Comparison of ENCODE assay signal across 1 cellular context in the genomic region with DNA sequence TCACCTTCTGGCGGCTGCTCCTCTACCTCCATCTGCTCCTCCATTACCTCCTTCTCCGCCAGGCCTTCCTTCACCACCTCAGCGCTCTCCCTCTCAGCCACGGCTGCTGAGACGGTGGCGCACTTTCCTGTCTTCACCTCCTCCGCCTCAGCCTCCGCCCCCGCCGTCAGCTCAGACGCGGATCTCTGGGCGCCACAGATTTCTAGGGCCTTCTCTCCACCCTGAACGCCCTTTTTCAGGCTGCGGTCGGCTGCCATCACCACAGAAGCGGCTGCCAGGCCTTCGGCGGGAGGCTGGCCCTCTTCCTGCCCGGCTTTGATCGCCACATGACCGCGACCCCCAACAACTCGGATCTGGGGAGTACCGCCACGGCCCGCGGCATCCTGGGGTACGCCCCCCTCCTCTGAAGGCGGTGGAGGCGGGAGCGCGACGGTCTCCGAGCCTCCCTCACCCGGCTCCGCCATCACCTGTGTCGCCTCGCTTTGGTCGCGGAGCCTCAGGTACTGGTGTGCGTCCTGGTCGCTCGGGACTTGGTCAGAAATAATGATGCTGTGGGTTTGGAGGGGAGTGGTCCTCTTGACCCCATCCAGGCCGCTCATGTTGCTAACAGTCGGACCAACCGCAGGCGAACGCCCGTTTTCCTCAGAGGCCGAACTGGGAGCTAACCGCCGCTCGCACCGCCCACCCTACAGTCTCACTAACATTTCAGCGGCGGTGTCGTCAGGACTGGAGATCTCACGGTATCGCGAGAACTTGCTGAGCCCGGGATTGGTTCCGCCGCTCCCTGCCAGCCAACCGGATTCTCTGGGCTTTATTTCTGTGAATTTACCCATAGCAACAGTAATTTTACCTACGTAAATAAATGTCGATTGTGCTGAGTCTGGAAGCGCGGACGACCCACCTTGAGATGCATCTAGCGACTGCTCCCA.
TF ChIP-seq lines count a peak whose summit lies in the region.

A gene (minus strand): TSS at position 699 of the 929 bp plus-strand sequence. CDS start 100 bp downstream, at position 599.

TF ChIP-seq in HepG2, 621 proteins besides CTCF, POLR2A, EP300 and RAD21 (continued from another document and continues in another):
- TF ChIP-seq KLF16 (CRISPR knock-in tag; IDR thresholded peaks at IDR 0.05) (peak in 1 of 2 experiments; percentile 64; a peak in 1 of 4 replicates), ELF3 (CRISPR knock-in tag; IDR thresholded peaks at IDR 0.05) (peak; percentile 16; the same call in 1 of the 2 replicates), ZNF850 (CRISPR knock-in tag; conservative IDR thresholded peaks at IDR 0.05) (0 out of 2 replicates have a peak, but pooled peaks have one; percentile 82), HOXA7 (CRISPR knock-in tag; IDR thresholded peaks at IDR 0.05) (no peak), ELF4 (CRISPR knock-in tag; IDR thresholded peaks at IDR 0.05; ENCODE audit: borderline replicate concordance) (no peak), NR2F2 (IDR thresholded peaks at IDR 0.05; ENCODE audit: borderline replicate concordance, low read depth) (no peak), MAFK (conservative IDR thresholded peaks at IDR 0.05 in 1 of 2, IDR thresholded peaks at IDR 0.05 in 1 of 2; ENCODE audit: low read length in 2 of 2) (peak; percentile 66 to 68), TOE1 (CRISPR knock-in tag; IDR thresholded peaks at IDR 0.05) (no peak), ZKSCAN1 (IDR thresholded peaks at IDR 0.05; ENCODE audit: low read length) (no peak), CHD2 (IDR thresholded peaks at IDR 0.05; ENCODE audit: low read depth, low read length) (peak; percentile 97), ZNF263 (CRISPR knock-in tag; IDR thresholded peaks at IDR 0.05) (no peak), HIVEP1 (CRISPR knock-in tag; IDR thresholded peaks at IDR 0.05) (peak; percentile 71; the same call in 1 of the 2 replicates), ZNF776 (CRISPR knock-in tag; IDR thresholded peaks at IDR 0.05) (peak; percentile 70; the same call in 1 of the 2 replicates), ZNF543 (CRISPR knock-in tag; IDR thresholded peaks at IDR 0.05) (peak; percentile 93), ZNF552 (CRISPR knock-in tag; IDR thresholded peaks at IDR 0.05; ENCODE audit: borderline replicate concordance) (peak; percentile 86), MAFF (IDR thresholded peaks at IDR 0.05; ENCODE audit: low read depth, low read length) (peak; percentile 78), SRSF4 (IDR thresholded peaks at IDR 0.05; ENCODE audit: low read depth, low read length, poor library complexity, severe bottlenecking) (no peak), MBNL3 (CRISPR knock-in tag; conservative IDR thresholded peaks at IDR 0.05) (no peak), KLF15 (CRISPR knock-in tag; IDR thresholded peaks at IDR 0.05; ENCODE audit: borderline replicate concordance) (0 out of 2 replicates have a peak, but pooled peaks have one; percentile 47)
- TF ChIP-seq, protein P1, sequence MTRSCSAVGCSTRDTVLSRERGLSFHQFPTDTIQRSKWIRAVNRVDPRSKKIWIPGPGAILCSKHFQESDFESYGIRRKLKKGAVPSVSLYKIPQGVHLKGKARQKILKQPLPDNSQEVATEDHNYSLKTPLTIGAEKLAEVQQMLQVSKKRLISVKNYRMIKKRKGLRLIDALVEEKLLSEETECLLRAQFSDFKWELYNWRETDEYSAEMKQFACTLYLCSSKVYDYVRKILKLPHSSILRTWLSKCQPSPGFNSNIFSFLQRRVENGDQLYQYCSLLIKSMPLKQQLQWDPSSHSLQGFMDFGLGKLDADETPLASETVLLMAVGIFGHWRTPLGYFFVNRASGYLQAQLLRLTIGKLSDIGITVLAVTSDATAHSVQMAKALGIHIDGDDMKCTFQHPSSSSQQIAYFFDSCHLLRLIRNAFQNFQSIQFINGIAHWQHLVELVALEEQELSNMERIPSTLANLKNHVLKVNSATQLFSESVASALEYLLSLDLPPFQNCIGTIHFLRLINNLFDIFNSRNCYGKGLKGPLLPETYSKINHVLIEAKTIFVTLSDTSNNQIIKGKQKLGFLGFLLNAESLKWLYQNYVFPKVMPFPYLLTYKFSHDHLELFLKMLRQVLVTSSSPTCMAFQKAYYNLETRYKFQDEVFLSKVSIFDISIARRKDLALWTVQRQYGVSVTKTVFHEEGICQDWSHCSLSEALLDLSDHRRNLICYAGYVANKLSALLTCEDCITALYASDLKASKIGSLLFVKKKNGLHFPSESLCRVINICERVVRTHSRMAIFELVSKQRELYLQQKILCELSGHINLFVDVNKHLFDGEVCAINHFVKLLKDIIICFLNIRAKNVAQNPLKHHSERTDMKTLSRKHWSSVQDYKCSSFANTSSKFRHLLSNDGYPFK (CRISPR knock-in tag; IDR thresholded peaks at IDR 0.05; ENCODE audit: borderline replicate concordance) = peak; percentile 93
- TF ChIP-seq, protein P2, sequence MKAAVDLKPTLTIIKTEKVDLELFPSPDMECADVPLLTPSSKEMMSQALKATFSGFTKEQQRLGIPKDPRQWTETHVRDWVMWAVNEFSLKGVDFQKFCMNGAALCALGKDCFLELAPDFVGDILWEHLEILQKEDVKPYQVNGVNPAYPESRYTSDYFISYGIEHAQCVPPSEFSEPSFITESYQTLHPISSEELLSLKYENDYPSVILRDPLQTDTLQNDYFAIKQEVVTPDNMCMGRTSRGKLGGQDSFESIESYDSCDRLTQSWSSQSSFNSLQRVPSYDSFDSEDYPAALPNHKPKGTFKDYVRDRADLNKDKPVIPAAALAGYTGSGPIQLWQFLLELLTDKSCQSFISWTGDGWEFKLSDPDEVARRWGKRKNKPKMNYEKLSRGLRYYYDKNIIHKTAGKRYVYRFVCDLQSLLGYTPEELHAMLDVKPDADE (CRISPR knock-in tag; IDR thresholded peaks at IDR 0.05) = peak; percentile 22; the same call in 1 of the 2 replicates
- TF ChIP-seq, protein P3, sequence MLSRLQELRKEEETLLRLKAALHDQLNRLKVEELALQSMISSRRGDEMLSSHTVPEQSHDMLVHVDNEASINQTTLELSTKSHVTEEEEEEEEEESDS (CRISPR knock-in tag; IDR thresholded peaks at IDR 0.05; ENCODE audit: borderline replicate concordance) = no peak
- TF ChIP-seq, protein P4, sequence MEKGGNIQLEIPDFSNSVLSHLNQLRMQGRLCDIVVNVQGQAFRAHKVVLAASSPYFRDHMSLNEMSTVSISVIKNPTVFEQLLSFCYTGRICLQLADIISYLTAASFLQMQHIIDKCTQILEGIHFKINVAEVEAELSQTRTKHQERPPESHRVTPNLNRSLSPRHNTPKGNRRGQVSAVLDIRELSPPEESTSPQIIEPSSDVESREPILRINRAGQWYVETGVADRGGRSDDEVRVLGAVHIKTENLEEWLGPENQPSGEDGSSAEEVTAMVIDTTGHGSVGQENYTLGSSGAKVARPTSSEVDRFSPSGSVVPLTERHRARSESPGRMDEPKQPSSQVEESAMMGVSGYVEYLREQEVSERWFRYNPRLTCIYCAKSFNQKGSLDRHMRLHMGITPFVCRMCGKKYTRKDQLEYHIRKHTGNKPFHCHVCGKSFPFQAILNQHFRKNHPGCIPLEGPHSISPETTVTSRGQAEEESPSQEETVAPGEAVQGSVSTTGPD (CRISPR knock-in tag; IDR thresholded peaks at IDR 0.05) = no peak
- TF ChIP-seq, protein P5, sequence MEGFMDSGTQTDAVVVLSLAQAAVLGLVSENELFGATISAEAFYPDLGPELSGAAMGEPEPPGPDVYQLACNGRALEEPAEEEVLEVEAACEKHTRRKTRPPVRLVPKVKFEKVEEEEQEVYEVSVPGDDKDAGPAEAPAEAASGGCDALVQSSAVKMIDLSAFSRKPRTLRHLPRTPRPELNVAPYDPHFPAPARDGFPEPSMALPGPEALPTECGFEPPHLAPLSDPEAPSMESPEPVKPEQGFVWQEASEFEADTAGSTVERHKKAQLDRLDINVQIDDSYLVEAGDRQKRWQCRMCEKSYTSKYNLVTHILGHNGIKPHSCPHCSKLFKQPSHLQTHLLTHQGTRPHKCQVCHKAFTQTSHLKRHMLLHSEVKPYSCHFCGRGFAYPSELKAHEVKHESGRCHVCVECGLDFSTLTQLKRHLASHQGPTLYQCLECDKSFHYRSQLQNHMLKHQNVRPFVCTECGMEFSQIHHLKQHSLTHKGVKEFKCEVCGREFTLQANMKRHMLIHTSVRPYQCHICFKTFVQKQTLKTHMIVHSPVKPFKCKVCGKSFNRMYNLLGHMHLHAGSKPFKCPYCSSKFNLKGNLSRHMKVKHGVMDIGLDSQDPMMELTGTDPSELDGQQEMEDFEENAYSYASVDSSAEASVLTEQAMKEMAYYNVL (CRISPR knock-in tag; IDR thresholded peaks at IDR 0.05; ENCODE audit: borderline replicate concordance) = no peak; the same call in 1 of the 2 replicates
- TF ChIP-seq, protein P6, sequence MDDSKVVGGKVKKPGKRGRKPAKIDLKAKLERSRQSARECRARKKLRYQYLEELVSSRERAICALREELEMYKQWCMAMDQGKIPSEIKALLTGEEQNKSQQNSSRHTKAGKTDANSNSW (CRISPR knock-in tag; IDR thresholded peaks at IDR 0.05; ENCODE audit: borderline replicate concordance) = 0 out of 2 replicates have a peak, but pooled peaks have one; percentile 5
- TF ChIP-seq, protein P7, sequence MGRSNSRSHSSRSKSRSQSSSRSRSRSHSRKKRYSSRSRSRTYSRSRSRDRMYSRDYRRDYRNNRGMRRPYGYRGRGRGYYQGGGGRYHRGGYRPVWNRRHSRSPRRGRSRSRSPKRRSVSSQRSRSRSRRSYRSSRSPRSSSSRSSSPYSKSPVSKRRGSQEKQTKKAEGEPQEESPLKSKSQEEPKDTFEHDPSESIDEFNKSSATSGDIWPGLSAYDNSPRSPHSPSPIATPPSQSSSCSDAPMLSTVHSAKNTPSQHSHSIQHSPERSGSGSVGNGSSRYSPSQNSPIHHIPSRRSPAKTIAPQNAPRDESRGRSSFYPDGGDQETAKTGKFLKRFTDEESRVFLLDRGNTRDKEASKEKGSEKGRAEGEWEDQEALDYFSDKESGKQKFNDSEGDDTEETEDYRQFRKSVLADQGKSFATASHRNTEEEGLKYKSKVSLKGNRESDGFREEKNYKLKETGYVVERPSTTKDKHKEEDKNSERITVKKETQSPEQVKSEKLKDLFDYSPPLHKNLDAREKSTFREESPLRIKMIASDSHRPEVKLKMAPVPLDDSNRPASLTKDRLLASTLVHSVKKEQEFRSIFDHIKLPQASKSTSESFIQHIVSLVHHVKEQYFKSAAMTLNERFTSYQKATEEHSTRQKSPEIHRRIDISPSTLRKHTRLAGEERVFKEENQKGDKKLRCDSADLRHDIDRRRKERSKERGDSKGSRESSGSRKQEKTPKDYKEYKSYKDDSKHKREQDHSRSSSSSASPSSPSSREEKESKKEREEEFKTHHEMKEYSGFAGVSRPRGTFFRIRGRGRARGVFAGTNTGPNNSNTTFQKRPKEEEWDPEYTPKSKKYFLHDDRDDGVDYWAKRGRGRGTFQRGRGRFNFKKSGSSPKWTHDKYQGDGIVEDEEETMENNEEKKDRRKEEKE (IDR thresholded peaks at IDR 0.05) = no peak
- TF ChIP-seq, protein P8, sequence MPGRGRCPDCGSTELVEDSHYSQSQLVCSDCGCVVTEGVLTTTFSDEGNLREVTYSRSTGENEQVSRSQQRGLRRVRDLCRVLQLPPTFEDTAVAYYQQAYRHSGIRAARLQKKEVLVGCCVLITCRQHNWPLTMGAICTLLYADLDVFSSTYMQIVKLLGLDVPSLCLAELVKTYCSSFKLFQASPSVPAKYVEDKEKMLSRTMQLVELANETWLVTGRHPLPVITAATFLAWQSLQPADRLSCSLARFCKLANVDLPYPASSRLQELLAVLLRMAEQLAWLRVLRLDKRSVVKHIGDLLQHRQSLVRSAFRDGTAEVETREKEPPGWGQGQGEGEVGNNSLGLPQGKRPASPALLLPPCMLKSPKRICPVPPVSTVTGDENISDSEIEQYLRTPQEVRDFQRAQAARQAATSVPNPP (CRISPR knock-in tag; IDR thresholded peaks at IDR 0.05) = peak; percentile 77
- TF ChIP-seq, protein P9, sequence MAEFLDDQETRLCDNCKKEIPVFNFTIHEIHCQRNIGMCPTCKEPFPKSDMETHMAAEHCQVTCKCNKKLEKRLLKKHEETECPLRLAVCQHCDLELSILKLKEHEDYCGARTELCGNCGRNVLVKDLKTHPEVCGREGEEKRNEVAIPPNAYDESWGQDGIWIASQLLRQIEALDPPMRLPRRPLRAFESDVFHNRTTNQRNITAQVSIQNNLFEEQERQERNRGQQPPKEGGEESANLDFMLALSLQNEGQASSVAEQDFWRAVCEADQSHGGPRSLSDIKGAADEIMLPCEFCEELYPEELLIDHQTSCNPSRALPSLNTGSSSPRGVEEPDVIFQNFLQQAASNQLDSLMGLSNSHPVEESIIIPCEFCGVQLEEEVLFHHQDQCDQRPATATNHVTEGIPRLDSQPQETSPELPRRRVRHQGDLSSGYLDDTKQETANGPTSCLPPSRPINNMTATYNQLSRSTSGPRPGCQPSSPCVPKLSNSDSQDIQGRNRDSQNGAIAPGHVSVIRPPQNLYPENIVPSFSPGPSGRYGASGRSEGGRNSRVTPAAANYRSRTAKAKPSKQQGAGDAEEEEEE (CRISPR knock-in tag; IDR thresholded peaks at IDR 0.05; ENCODE audit: borderline replicate concordance) = peak; percentile 35; the same call in 1 of the 2 replicates
- TF ChIP-seq, protein P10, sequence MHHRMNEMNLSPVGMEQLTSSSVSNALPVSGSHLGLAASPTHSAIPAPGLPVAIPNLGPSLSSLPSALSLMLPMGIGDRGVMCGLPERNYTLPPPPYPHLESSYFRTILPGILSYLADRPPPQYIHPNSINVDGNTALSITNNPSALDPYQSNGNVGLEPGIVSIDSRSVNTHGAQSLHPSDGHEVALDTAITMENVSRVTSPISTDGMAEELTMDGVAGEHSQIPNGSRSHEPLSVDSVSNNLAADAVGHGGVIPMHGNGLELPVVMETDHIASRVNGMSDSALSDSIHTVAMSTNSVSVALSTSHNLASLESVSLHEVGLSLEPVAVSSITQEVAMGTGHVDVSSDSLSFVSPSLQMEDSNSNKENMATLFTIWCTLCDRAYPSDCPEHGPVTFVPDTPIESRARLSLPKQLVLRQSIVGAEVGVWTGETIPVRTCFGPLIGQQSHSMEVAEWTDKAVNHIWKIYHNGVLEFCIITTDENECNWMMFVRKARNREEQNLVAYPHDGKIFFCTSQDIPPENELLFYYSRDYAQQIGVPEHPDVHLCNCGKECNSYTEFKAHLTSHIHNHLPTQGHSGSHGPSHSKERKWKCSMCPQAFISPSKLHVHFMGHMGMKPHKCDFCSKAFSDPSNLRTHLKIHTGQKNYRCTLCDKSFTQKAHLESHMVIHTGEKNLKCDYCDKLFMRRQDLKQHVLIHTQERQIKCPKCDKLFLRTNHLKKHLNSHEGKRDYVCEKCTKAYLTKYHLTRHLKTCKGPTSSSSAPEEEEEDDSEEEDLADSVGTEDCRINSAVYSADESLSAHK (CRISPR knock-in tag; IDR thresholded peaks at IDR 0.05; ENCODE audit: borderline replicate concordance) = no peak
- TF ChIP-seq, protein P11, sequence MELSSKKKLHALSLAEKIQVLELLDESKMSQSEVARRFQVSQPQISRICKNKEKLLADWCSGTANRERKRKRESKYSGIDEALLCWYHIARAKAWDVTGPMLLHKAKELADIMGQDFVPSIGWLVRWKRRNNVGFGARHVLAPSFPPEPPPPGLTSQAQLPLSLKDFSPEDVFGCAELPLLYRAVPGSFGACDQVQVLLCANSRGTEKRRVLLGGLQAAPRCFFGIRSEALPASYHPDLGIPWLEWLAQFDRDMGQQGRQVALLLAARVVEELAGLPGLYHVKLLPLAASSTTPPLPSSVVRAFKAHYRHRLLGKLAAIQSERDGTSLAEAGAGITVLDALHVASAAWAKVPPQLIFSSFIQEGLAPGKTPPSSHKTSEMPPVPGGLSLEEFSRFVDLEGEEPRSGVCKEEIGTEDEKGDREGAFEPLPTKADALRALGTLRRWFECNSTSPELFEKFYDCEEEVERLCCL (CRISPR knock-in tag; IDR thresholded peaks at IDR 0.05; ENCODE audit: borderline replicate concordance) = no peak
